15 cellular contexts compared by ENCODE assay signal in the genomic region with DNA sequence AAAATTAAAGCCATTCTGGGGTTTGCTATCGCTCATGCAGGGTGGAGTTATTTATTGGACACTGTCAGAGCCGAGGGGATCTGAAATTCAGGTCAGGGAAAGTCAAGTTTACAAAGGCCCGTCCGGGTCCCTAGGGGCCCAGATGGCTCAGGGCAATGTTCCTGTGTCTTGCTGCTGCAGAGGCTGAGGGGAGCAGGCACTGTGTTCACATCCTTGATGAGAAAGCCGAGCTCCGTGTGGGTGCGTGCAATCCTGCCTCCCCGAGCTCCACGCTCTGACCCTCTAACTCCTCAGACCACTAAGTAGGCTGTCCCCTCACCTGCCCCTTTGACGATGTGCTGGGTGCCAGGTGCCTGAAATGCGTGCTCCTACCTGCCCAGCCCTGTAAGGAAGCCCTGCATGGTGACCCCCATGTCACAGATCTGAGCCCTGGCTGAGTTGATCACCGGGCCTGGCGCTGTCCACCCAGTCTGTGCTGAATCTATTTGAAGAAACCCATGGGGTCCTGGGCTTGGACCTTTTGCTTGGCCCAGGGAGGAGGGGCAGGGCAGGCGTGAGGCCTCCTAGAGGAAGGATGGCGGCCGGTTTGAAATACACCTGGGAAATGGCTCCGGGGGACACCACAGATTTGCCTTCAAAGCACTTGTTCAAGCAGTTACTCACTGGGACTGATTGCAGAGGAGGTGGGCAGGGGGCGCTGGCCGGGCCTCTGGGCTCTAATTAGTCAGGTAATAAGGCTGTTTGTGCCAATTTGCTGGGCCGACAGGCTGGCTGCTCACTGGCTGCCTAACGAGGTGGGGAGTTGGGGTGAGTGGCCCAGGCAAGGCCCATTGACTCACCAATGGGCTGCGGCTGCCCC.
DNase-seq lines count a peak whose midpoint lies in the region; ATAC-seq and TF ChIP-seq lines count a peak whose summit lies in the region.
"Had no signal": no experiment of that assay in that cellular context is flagged by ENCODE, and none has a peak within 500 bp of the region (broad histone marks: within the 10 kb centered on the region; RNA-seq: fewer than 3 reads in every experiment).

No MANE protein-coding gene starts in this region.

- DNase-seq in Daoy (ENCODE audit: low read depth), result peak; percentile 3
- DNase-seq in NCI-H69 (lab: John Stamatoyannopoulos, UW), result peak; percentile 58
- no peak for DNase-seq in left colon
- DNase-seq in ovary, result peak in 4 of 5 donors; percentile 18 to 43 (median 30)
- DNase-seq in effector CD4-positive, alpha-beta T cell, result no peak
- no peak for DNase-seq in smooth muscle cell (lab: John Stamatoyannopoulos, UW; ENCODE audit: unreplicated experiment)
- no peak for DNase-seq in NOMO-1 treated with DMSO at 0.1 percent for 48 hours (lab: John Stamatoyannopoulos, UW; ENCODE audit: unreplicated experiment)
- DNase-seq: activated CD4-positive, CD25-positive, alpha-beta regulatory T cell; amniotic stem cell; caudate nucleus; HCEC 1CT; NCI-H2081 had no signal

- intact Hi-C loops in left colon (cut with DNase I, micrococcal nuclease) (no loop called here), ovary (cut with DNase I) (loop anchor here in 1 of 4 donors (10.0 kb wide), 1 partner anchor 208 kb away; a partner anchor contains a TSS)

- no peak overlapping the region for H2AFZ ChIP-seq in smooth muscle cell (ENCODE audit: low read depth)

- no peaks in the 10 kb centered on the region for H4K20me1 ChIP-seq in smooth muscle cell (ENCODE audit: low read depth)

- H3K9me3 ChIP-seq in ovary, result peaks cover 0 to 4% of the 10 kb centered on the region in 2 donors
- no peaks in the 10 kb centered on the region for H3K9me3 ChIP-seq in smooth muscle cell (replicated peaks; ENCODE audit: low read depth)
- H3K9me3 ChIP-seq: SJSA1 had no signal

- ATAC-seq in left colon, result peak; percentile 11
- ATAC-seq: activated T-helper 17 cell treated with anti-CD3 and anti-CD28 coated beads, Interleukin-2, amount 50 U/mL, for 72 hours had no signal

- H3K79me2 ChIP-seq in smooth muscle cell (ENCODE audit: low read depth), result no peaks in the 10 kb centered on the region

- no peak overlapping the region for H3K4me2 ChIP-seq in smooth muscle cell

- H3K36me3 ChIP-seq in ovary (no peaks in the 10 kb centered on the region), smooth muscle cell (ENCODE audit: low read depth) (no peaks in the 10 kb centered on the region)
- H3K36me3 ChIP-seq: esophagus muscularis mucosa, SJSA1 had no signal

- no peak for TF ChIP-seq POLR2A in ovary (IDR thresholded peaks at IDR 0.05)

- TF ChIP-seq EP300 in ovary (IDR thresholded peaks at IDR 0.05), result no peak

- H3K27ac ChIP-seq in ovary (no peak overlapping the region), smooth muscle cell (ENCODE audit: low read depth) (no peak overlapping the region)
- H3K27ac ChIP-seq: esophagus muscularis mucosa, SJSA1 had no signal

- H3K4me3 ChIP-seq in ovary, result no peak overlapping the region
- no peak overlapping the region for H3K4me3 ChIP-seq in smooth muscle cell
- H3K4me3 ChIP-seq: esophagus muscularis mucosa, SJSA1 had no signal

- H3K4me1 ChIP-seq in ovary (ENCODE audit: insufficient read depth) (peaks cover 9% of the 10 kb centered on the region), smooth muscle cell (ENCODE audit: low read depth) (no peaks in the 10 kb centered on the region)
- H3K4me1 ChIP-seq: SJSA1 had no signal

- 34 to 40% (median 38%) methylated on average over 22 of the region's 22 CpGs for WGBS in ovary, 3 donors
- 88% methylated on average over 22 of the region's 22 CpGs for WGBS in smooth muscle cell (ENCODE audit: low lambda C conversion rate)

- no peak overlapping the region for H3K9ac ChIP-seq in smooth muscle cell (ENCODE audit: low read depth)

- TF ChIP-seq CTCF in ovary (IDR thresholded peaks at IDR 0.05) (peak in 1 of 3 donors; percentile 1), smooth muscle cell (IDR thresholded peaks at IDR 0.05; ENCODE audit: borderline replicate concordance, insufficient read depth, poor library complexity, severe bottlenecking) (no peak)

- H3F3A ChIP-seq in smooth muscle cell (ENCODE audit: low read depth), result no peaks in the 10 kb centered on the region

- no peaks in the 10 kb centered on the region for H3K27me3 ChIP-seq in ovary
- peaks cover 23% of the 10 kb centered on the region for H3K27me3 ChIP-seq in smooth muscle cell (ENCODE audit: low read depth)
- H3K27me3 ChIP-seq: SJSA1 had no signal

Comparison
In these comparisons a context has a peak if more than half of its experiments do, and no peak if none do; other contexts are left out.
1. DNase-seq: peak in Daoy (single experiment), NCI-H69 (single experiment) and ovary (4 of 5); none in left colon (0 of 2), effector CD4-positive, alpha-beta T cell (single experiment), smooth muscle cell (single experiment) and NOMO-1 treated with DMSO at 0.1 percent for 48 hours (single experiment).